ENCODE assay signal across 17 cellular contexts in the genomic region with DNA sequence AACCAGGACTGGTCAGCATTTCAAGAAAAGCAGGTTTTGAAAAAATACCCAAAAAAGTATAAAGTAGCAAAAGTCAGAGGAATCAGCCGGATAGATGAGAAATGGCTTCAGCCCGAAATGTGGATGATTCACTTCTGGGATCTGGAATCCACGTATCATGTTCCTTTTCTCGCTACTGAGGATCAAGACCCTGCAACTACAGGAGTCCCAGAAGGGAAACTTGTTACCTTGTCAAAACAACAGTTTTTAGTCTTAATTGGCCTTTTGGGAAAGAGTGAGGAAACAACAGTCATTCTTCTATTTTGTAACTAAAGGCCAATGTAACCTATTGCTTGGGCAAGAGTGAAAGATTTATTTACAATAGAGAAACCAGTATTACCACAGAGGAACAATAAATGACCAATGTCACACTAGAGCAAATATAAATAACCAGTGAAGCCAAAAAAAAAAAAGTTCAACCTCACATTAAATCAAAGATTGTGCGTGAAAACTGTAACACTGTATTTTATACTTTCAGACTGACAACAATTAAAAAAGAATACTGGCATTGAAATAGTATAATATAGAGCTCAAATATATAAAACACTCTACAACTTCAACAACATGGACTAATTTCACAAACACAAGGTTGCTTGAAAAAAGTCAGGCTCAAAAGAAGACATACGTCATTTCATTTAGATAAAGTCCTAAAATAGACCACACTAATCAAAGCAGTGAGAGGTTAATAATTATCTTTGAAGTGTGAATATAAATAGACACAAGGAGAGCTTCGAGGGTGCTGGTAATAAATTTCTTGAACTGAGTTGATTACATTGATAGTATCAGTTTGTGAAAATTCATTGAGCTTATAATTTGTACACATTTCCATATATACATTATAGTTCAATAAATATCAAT.
"Had no signal": no experiment of that assay in that cellular context is flagged by ENCODE, and none has a peak within 500 bp of the region (broad histone marks: within the 10 kb centered on the region; RNA-seq: fewer than 3 reads in every experiment).

No MANE protein-coding gene starts in this region.

- H3K4me3 Mint-ChIP-seq: activated T-helper 17 cell treated with anti-CD3 and anti-CD28 coated beads, Interleukin-2, amount 50 U/mL, for 72 hours; endodermal cell; natural killer cell treated with Interleukin-12 subunit alpha and Interleukin-12 subunit beta and Interleukin-15 and Interleukin-18, amount 100 ng/mL, for 72 hours; T-cell had no signal

- DNase-seq: activated CD4-positive, alpha-beta T cell treated with anti-CD3 and anti-CD28 coated beads for 1 hour; activated CD4-positive, alpha-beta T cell treated with anti-CD3 and anti-CD28 coated beads, Interleukin-2, amount 50 U/mL, for 48 hours; activated naive CD4-positive, alpha-beta T cell treated with Interleukin-2 at 50 U/mL for 16 hours; aorta; endodermal cell; left ventricle myocardium inferior; mesendoderm; occipital lobe; right cardiac atrium; spleen; stomach; T-cell; T-helper 9 cell had no signal

- H3K36me3 ChIP-seq: left ventricle myocardium inferior, prostate gland, spleen, stomach had no signal

- H3K27ac Mint-ChIP-seq: activated T-helper 17 cell treated with anti-CD3 and anti-CD28 coated beads, Interleukin-2, amount 50 U/mL, for 72 hours; endodermal cell; natural killer cell treated with Interleukin-12 subunit alpha and Interleukin-12 subunit beta and Interleukin-15 and Interleukin-18, amount 100 ng/mL, for 72 hours; T-cell had no signal

- H3K4me1 Mint-ChIP-seq: activated T-helper 17 cell treated with anti-CD3 and anti-CD28 coated beads, Interleukin-2, amount 50 U/mL, for 72 hours; T-cell had no signal

- H3K27me3 ChIP-seq: hepatocyte, spleen, stomach had no signal

- H3K9me3 Mint-ChIP-seq: endodermal cell had no signal

- H3K27me3 Mint-ChIP-seq: activated T-helper 17 cell treated with anti-CD3 and anti-CD28 coated beads, Interleukin-2, amount 50 U/mL, for 72 hours; natural killer cell treated with Interleukin-12 subunit alpha and Interleukin-12 subunit beta and Interleukin-15 and Interleukin-18, amount 100 ng/mL, for 72 hours; T-cell had no signal

- H3K4me3 ChIP-seq: hepatocyte, left ventricle myocardium inferior, prostate gland, spleen, stomach had no signal

- H3K4me1 ChIP-seq: left ventricle myocardium inferior, prostate gland, spleen had no signal

- H3K36me3 Mint-ChIP-seq: natural killer cell treated with Interleukin-12 subunit alpha and Interleukin-12 subunit beta and Interleukin-15 and Interleukin-18, amount 100 ng/mL, for 72 hours; T-cell had no signal

- ATAC-seq: activated T-helper 17 cell treated with anti-CD3 and anti-CD28 coated beads, Interleukin-2, amount 50 U/mL, for 72 hours; natural killer cell treated with Interleukin-12 subunit alpha and Interleukin-12 subunit beta and Interleukin-15 and Interleukin-18, amount 100 ng/mL, for 72 hours; right cardiac atrium; T-cell had no signal

- H3K9me3 ChIP-seq: left ventricle myocardium inferior, prostate gland, spleen, stomach had no signal
